ENCODE assay signal across 8 cellular contexts in genomic region chr20:33291830-33292355, GRCh38. TPM values are rescaled to one million over a fixed set of nuclear protein-coding genes. Genes with fewer than 3 reads are reported as not detected.
DNase-seq lines count a peak whose midpoint lies in the region; ATAC-seq, FAIRE-seq and TF ChIP-seq lines count a peak whose summit lies in the region.

No MANE protein-coding gene starts in this region.

- H3K36me3 ChIP-seq in body of pancreas (replicated peaks in 1 of 2; ENCODE audit: insufficient read depth in 1 of 2, low read depth in 2 of 2): no peaks in the 10 kb centered on the region
- no peaks in the 10 kb centered on the region for H3K36me3 ChIP-seq in HepG2 (replicated peaks in 1 of 2; ENCODE audit: control insufficient read depth in 1 of 2, insufficient read depth in 2 of 2, low read length in 2 of 2)

- peak; percentile 87 for TF ChIP-seq CTCF in VCaP (conservative IDR thresholded peaks at IDR 0.05)
- TF ChIP-seq CTCF in body of pancreas (IDR thresholded peaks at IDR 0.05): peak; percentile 71 to 91 (median 82)
- TF ChIP-seq CTCF in HepG2 (CRISPR knock-in tag; IDR thresholded peaks at IDR 0.05): peak; percentile 100

- peak; percentile 81 for FAIRE-seq in HepG2 (lab: Jason Lieb, UNC)

- H3K9me3 ChIP-seq in body of pancreas (no peaks in the 10 kb centered on the region), HepG2 (ENCODE audit: low read length) (no peaks in the 10 kb centered on the region)

- intact Hi-C loops in body of pancreas (cut with DNase I): loop anchor here (2.0 kb wide), 1 partner anchor 389 kb away; no protein-coding TSS in a partner anchor
- intact Hi-C loops in HepG2 (cut with micrococcal nuclease; ENCODE audit: unreplicated experiment): loop anchor here (1.0 kb wide), 1 partner anchor 30 kb away; no protein-coding TSS in a partner anchor

- H3K4me1 ChIP-seq in body of pancreas (no peaks in the 10 kb centered on the region), HepG2 (ENCODE audit: insufficient read depth, low read length) (no peaks in the 10 kb centered on the region)

- peak; percentile 55 for ATAC-seq in body of pancreas
- ATAC-seq in HepG2: peak; percentile 74
- no peak for ATAC-seq in GM21576 (IDR thresholded peaks at IDR 0.05; ENCODE audit: unreplicated experiment)
- ATAC-seq in HG03565 (IDR thresholded peaks at IDR 0.05; ENCODE audit: unreplicated experiment): no peak

- H3K79me2 ChIP-seq in HepG2 (ENCODE audit: insufficient read depth, low read length): no peaks in the 10 kb centered on the region

- 12 to 22% methylated on average over 7 of the region's 7 CpGs for WGBS in body of pancreas, 2 donors
- WGBS in HepG2 (ENCODE audit: low lambda C conversion rate): 22% methylated on average over 7 of the region's 7 CpGs

- TF ChIP-seq RAD21 in HepG2 (CRISPR knock-in tag; IDR thresholded peaks at IDR 0.05): peak; percentile 89

- POLR2A ChIA-PET in HepG2 (lab: Yijun Ruan, JAX): no interaction called here

- H3K4me2 ChIP-seq in HepG2 (ENCODE audit: low read depth, low read length): no peak overlapping the region

- H3K27me3 ChIP-seq in body of pancreas (no peaks in the 10 kb centered on the region), HepG2 (ENCODE audit: control insufficient read depth in 1 of 2, insufficient read depth in 2 of 2, low read length in 2 of 2) (peaks cover 6 to 50% of the 10 kb centered on the region in 2 experiments)

- DNase-seq in DMS53 treated with DMSO at 0.1 percent for 48 hours (lab: John Stamatoyannopoulos, UW; ENCODE audit: unreplicated experiment): peak; percentile 38
- DNase-seq in LHCN-M2 (ENCODE audit: low read depth): peak; percentile 17
- DNase-seq in body of pancreas: peak; percentile 42 to 69 (median 55)
- peak; percentile 59 for DNase-seq in HepG2 (ENCODE audit: low spot score)
- peak; percentile 12 for DNase-seq in stimulated activated CD8-positive, alpha-beta memory T cell treated with anti-CD3 and anti-CD28 coated beads, Interleukin-12 subunit alpha, Interleukin-12 subunit beta, amount 100 ng/mL, for 24 hours (ENCODE audit: extremely low read depth)

- H3K27ac ChIP-seq in VCaP (no peak overlapping the region), body of pancreas (no peak overlapping the region), HepG2 (ENCODE audit: extremely low read length, insufficient read depth, low read length) (no peak overlapping the region)

- TF ChIP-seq POLR2A in body of pancreas (IDR thresholded peaks at IDR 0.05) (no peak), HepG2 (IDR thresholded peaks at IDR 0.05; ENCODE audit: insufficient read depth in 1 of 2, low read depth in 2 of 2, low read length in 2 of 2) (no peak)

- H4K20me1 ChIP-seq in HepG2 (ENCODE audit: insufficient read depth, low read length): no peaks in the 10 kb centered on the region

- in situ Hi-C loops in HepG2 (cut with HindIII; ENCODE audit: extremely low pct_ligation_motif_present, low pct_unique_long_range_greater_than_20kb): no loop called here

- no peak for TF ChIP-seq EP300 in HepG2 (IDR thresholded peaks at IDR 0.05; ENCODE audit: low read depth in 2 of 2, low read length in 2 of 2)
- TF ChIP-seq EP300 in HepG2 (CRISPR knock-in tag; IDR thresholded peaks at IDR 0.05; ENCODE audit: borderline replicate concordance): no peak

- no TSS peak for BruUV-seq in HepG2 (replicated peaks; lab: Mats Ljungman, UMichigan)

- no peak overlapping the region for H2AFZ ChIP-seq in HepG2 (ENCODE audit: low read length)

- CTCF ChIA-PET in HepG2 (lab: Yijun Ruan, JAX; ENCODE audit: low intra/inter-chr PET ratio, low total read pairs): interaction anchor here (1.2 to 3.5 kb wide), 2 partner anchors 29 to 196 kb away, joined by 5 to 42 read pairs; no protein-coding TSS in a partner anchor

- no peak overlapping the region for H3K9ac ChIP-seq in HepG2 (ENCODE audit: insufficient read depth, low read depth, low read length)

- H3K4me3 ChIP-seq in body of pancreas (no peak overlapping the region), HepG2 (replicated peaks in 1 of 3; ENCODE audit: insufficient read depth in 1 of 3, low read depth in 2 of 3, low read length in 3 of 3) (no peak overlapping the region)

TF ChIP-seq in HepG2, 621 proteins besides CTCF, POLR2A, EP300 and RAD21 (continues in another document):
- peak; percentile 67; the same call in 1 of the 2 replicates for TF ChIP-seq SMAD3 (CRISPR knock-in tag; IDR thresholded peaks at IDR 0.05)
- TF ChIP-seq UBTF (CRISPR knock-in tag; IDR thresholded peaks at IDR 0.05): peak; percentile 16; the same call in 1 of the 2 replicates
- TF ChIP-seq ZMYM2 (CRISPR knock-in tag; IDR thresholded peaks at IDR 0.05): no peak
- TF ChIP-seq KMT2B (CRISPR knock-in tag; IDR thresholded peaks at IDR 0.05): no peak
- TF ChIP-seq STAG1 (CRISPR knock-in tag; IDR thresholded peaks at IDR 0.05): peak; percentile 96

RNA-seq across cellular contexts. Expression of gene BPIFB1, which starts 8.9 kb away (rescaled TPM):
- total RNA-seq in LHCN-M2 (2014; rRNA removed): not detected in 2 replicates
- not detected for polyA plus RNA-seq in LHCN-M2 (2012)
- total RNA-seq in body of pancreas: not detected
- total RNA-seq in HepG2 (2016; rRNA removed; fragmentation: Illumina TruSeq; extraction: Trizol): 0.18 and 0.82 TPM in 2 replicates
- total RNA-seq in HepG2 (2016; cell fraction: cytosol; rRNA removed; fragmentation: Illumina TruSeq; extraction: Trizol; ENCODE audit: low read depth): 0.18 TPM in 1 of 2 replicates, not detected in the other
- total RNA-seq in HepG2 (2016; cell fraction: insoluble cytoplasmic fraction; rRNA removed; fragmentation: Illumina TruSeq; extraction: Trizol): 0.34 and 0.56 TPM in 2 replicates
- total RNA-seq in HepG2 (2016; cell fraction: membrane; rRNA removed; fragmentation: Illumina TruSeq; extraction: Trizol): 0.28 TPM in 2 replicates
- 0.59 and 0.75 TPM in 2 replicates for total RNA-seq in HepG2 (2016; cell fraction: nucleus; rRNA removed; fragmentation: Illumina TruSeq; extraction: Trizol)
- polyA plus RNA-seq in HepG2 (2011; rRNA removed): 4.4 and 9.2 TPM in 2 replicates
- polyA plus RNA-seq in HepG2 (2011; cell fraction: cytosol; rRNA removed): 3.2 and 5.0 TPM in 2 replicates
- polyA plus RNA-seq in HepG2 (2011; cell fraction: nucleus; rRNA removed): 5.1 and 7.3 TPM in 2 replicates
- 7.9 and 12.0 TPM in 2 replicates for polyA plus RNA-seq in HepG2 (2012)
- 0.26 and 0.36 TPM in 2 replicates for polyA plus RNA-seq in HepG2 (2016; cell fraction: cytosol; fragmentation: Illumina TruSeq; extraction: Trizol; ENCODE audit: low read depth)
- polyA plus RNA-seq in HepG2 (2016; cell fraction: insoluble cytoplasmic fraction; fragmentation: Illumina TruSeq; extraction: Trizol; ENCODE audit: low read depth): 0.54 and 0.91 TPM in 2 replicates
- polyA plus RNA-seq in HepG2 (2016; cell fraction: membrane; fragmentation: Illumina TruSeq; extraction: Trizol; ENCODE audit: low read depth): 0.17 and 0.40 TPM in 2 replicates
- polyA plus RNA-seq in HepG2 (2016; cell fraction: nucleus; fragmentation: Illumina TruSeq; extraction: Trizol; ENCODE audit: insufficient read depth, low read depth): 0.97 and 1.00 TPM in 2 replicates
- 3.7 TPM in 1 of 2 replicates, not detected in the other for polyA minus RNA-seq in HepG2 (2011; rRNA and poly(A)+ RNA removed; ENCODE audit: low replicate concordance)
- 0.44 and 1.6 TPM in 2 replicates for polyA minus RNA-seq in HepG2 (2011; cell fraction: cytosol; rRNA and poly(A)+ RNA removed)
- 1.7 and 2.0 TPM in 2 replicates for polyA minus RNA-seq in HepG2 (2011; cell fraction: nucleus; rRNA and poly(A)+ RNA removed)

RNA-seq across cellular contexts. Expression of gene BPIFA1, which starts 56.1 kb away (rescaled TPM):
- not detected in 2 replicates for total RNA-seq in LHCN-M2 (2014; rRNA removed)
- polyA plus RNA-seq in LHCN-M2 (2012): not detected
- not detected for total RNA-seq in body of pancreas
- total RNA-seq in HepG2 (2016; rRNA removed; fragmentation: Illumina TruSeq; extraction: Trizol): not detected in 2 replicates
- total RNA-seq in HepG2 (2016; cell fraction: cytosol; rRNA removed; fragmentation: Illumina TruSeq; extraction: Trizol; ENCODE audit: low read depth): not detected in 2 replicates
- total RNA-seq in HepG2 (2016; cell fraction: insoluble cytoplasmic fraction; rRNA removed; fragmentation: Illumina TruSeq; extraction: Trizol): not detected in 2 replicates
- total RNA-seq in HepG2 (2016; cell fraction: membrane; rRNA removed; fragmentation: Illumina TruSeq; extraction: Trizol): not detected in 2 replicates
- total RNA-seq in HepG2 (2016; cell fraction: nucleus; rRNA removed; fragmentation: Illumina TruSeq; extraction: Trizol): not detected in 2 replicates
- polyA plus RNA-seq in HepG2 (2011; rRNA removed): not detected in 2 replicates
- polyA plus RNA-seq in HepG2 (2011; cell fraction: cytosol; rRNA removed): not detected in 2 replicates
- not detected in 2 replicates for polyA plus RNA-seq in HepG2 (2011; cell fraction: nucleus; rRNA removed)
- polyA plus RNA-seq in HepG2 (2012): not detected in 2 replicates
- not detected in 2 replicates for polyA plus RNA-seq in HepG2 (2016; cell fraction: cytosol; fragmentation: Illumina TruSeq; extraction: Trizol; ENCODE audit: low read depth)
- polyA plus RNA-seq in HepG2 (2016; cell fraction: insoluble cytoplasmic fraction; fragmentation: Illumina TruSeq; extraction: Trizol; ENCODE audit: low read depth): not detected in 2 replicates
- not detected in 2 replicates for polyA plus RNA-seq in HepG2 (2016; cell fraction: membrane; fragmentation: Illumina TruSeq; extraction: Trizol; ENCODE audit: low read depth)
- not detected in 2 replicates for polyA plus RNA-seq in HepG2 (2016; cell fraction: nucleus; fragmentation: Illumina TruSeq; extraction: Trizol; ENCODE audit: insufficient read depth, low read depth)
- polyA minus RNA-seq in HepG2 (2011; rRNA and poly(A)+ RNA removed; ENCODE audit: low replicate concordance): not detected in 2 replicates
- polyA minus RNA-seq in HepG2 (2011; cell fraction: cytosol; rRNA and poly(A)+ RNA removed): not detected in 2 replicates
- not detected in 2 replicates for polyA minus RNA-seq in HepG2 (2011; cell fraction: nucleus; rRNA and poly(A)+ RNA removed)

Comparison
In these comparisons a context has a peak if more than half of its experiments do, and no peak if none do; other contexts are left out.
1. ATAC-seq: peak in body of pancreas (single experiment) and HepG2 (single experiment); none in GM21576 (single experiment) and HG03565 (single experiment).
2. Peak in every context shown above with its lines, with median percentiles within 50 percentile points of each other: DNase-seq and CTCF ChIP-seq.